25 cellular contexts compared by ENCODE assay signal in the genomic region with DNA sequence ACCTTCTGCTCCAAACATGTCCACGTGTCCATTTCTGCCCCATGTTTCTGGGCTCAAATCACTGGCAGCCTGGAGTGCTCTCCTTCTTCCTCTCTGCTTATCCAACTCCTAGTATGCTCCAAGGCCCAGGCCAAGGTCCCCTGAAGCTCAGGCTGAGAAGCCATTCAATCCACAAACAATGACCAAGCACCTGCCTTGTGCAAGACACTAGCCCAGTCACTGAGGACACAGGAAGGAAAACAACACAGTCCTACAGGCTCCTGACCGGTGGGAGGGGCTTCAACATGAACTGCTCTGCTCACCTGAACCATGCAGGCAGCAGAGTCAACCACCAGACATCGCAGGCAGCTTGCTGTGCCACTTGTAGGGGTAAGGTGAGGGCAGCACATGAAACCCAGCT.
DNase-seq lines count a peak whose midpoint lies in the region; ATAC-seq, FAIRE-seq and TF ChIP-seq lines count a peak whose summit lies in the region.
"Had no signal": no experiment of that assay in that cellular context is flagged by ENCODE, and none has a peak within 500 bp of the region (broad histone marks: within the 10 kb centered on the region; RNA-seq: fewer than 3 reads in every experiment).

No MANE protein-coding gene starts in this region.

- TF ChIP-seq POLR2A in gastroesophageal sphincter (IDR thresholded peaks at IDR 0.05) (no peak), uterus (IDR thresholded peaks at IDR 0.05) (no peak)

- no peak for DNase-seq in right atrium auricular region (ENCODE audit: low spot score)
- DNase-seq in Right ventricle myocardium inferior (ENCODE audit: missing footprints) = no peak
- no peak for DNase-seq in progenitor cell of endocrine pancreas (ENCODE audit: low spot score, unreplicated experiment)
- DNase-seq in uterus = peak in 1 of 2 donors; percentile 19
- DNase-seq in kidney = no peak
- DNase-seq in ecto neural progenitor cell (ENCODE audit: low spot score) = no peak
- DNase-seq: ACHN; activated naive CD4-positive, alpha-beta T cell treated with Interleukin-2 at 50 U/mL for 16 hours; aorta; C1 segment of cervical spinal cord; GOT3; left lung; NCI-H1417 treated with DMSO at 0.1 percent for 48 hours; NCI-H2171; NCI-H69; SJCRH30; stimulated activated CD4-positive, alpha-beta T cell treated with anti-CD3 and anti-CD28 coated beads, Interleukin-1b, Interleukin-23, amount 100 ng/mL, for 48 hours; stimulated activated naive CD4-positive, alpha-beta T cell treated with Interleukin-2 at 50 U/mL for 16 hours; T-helper 2 cell had no signal

- H3K9me3 Mint-ChIP-seq in progenitor cell of endocrine pancreas (ENCODE audit: low read depth) = no peaks in the 10 kb centered on the region

- H3K36me3 Mint-ChIP-seq in progenitor cell of endocrine pancreas (ENCODE audit: insufficient read depth) = peaks cover 7% of the 10 kb centered on the region

- H3K4me1 Mint-ChIP-seq in progenitor cell of endocrine pancreas (ENCODE audit: low read depth) = peaks cover 17% of the 10 kb centered on the region

- ATAC-seq in Right ventricle myocardium inferior (no peak), gastroesophageal sphincter (no peak), HG03135 (IDR thresholded peaks at IDR 0.05; ENCODE audit: unreplicated experiment) (no peak)
- ATAC-seq: left lung, sciatic nerve had no signal

- H3K4me3 ChIP-seq in right atrium auricular region (no peak overlapping the region), gastroesophageal sphincter (no peak overlapping the region), uterus (no peak overlapping the region), kidney (ENCODE audit: low read length in 2 of 2) (no peak overlapping the region)
- H3K4me3 ChIP-seq: coronary artery, left lung, SJCRH30 had no signal

- no peak for FAIRE-seq in kidney (lab: Jason Lieb, UNC)
- FAIRE-seq: frontal cortex had no signal

- peaks cover 0 to 98% of the 10 kb centered on the region in 2 donors for H3K4me1 ChIP-seq in right atrium auricular region
- peaks cover 46 to 100% (median 79%) of the 10 kb centered on the region in 3 donors for H3K4me1 ChIP-seq in gastroesophageal sphincter
- H3K4me1 ChIP-seq in uterus = peaks cover 22 to 32% of the 10 kb centered on the region in 2 donors
- H3K4me1 ChIP-seq in kidney (ENCODE audit: control insufficient read depth in 1 of 2, insufficient read depth in 1 of 2, low read depth in 1 of 2, low read length in 2 of 2) = peaks cover 5 to 29% of the 10 kb centered on the region in 2 donors

- H3K27ac Mint-ChIP-seq in progenitor cell of endocrine pancreas = peak overlapping the region; percentile 9

- intact Hi-C loops in Right ventricle myocardium inferior (cut with DNase I) = no loop called here
- intact Hi-C loops in uterus (cut with DNase I; ENCODE audit: low total_unique reads) = no loop called here
- intact Hi-C loops in kidney (cut with DNase I) = no loop called here

- H3K27me3 ChIP-seq in right atrium auricular region (no peaks in the 10 kb centered on the region), gastroesophageal sphincter (no peaks in the 10 kb centered on the region), uterus (no peaks in the 10 kb centered on the region)
- H3K27me3 ChIP-seq: left lung, SJCRH30 had no signal

- H3K9me3 ChIP-seq in right atrium auricular region (no peaks in the 10 kb centered on the region), gastroesophageal sphincter (no peaks in the 10 kb centered on the region), uterus (no peaks in the 10 kb centered on the region), kidney (ENCODE audit: control insufficient read depth in 1 of 2, low read length in 2 of 2) (no peaks in the 10 kb centered on the region)
- H3K9me3 ChIP-seq: left lung, SJCRH30 had no signal

- no peaks in the 10 kb centered on the region for H3K36me3 ChIP-seq in right atrium auricular region
- H3K36me3 ChIP-seq in gastroesophageal sphincter = no peaks in the 10 kb centered on the region
- no peaks in the 10 kb centered on the region for H3K36me3 ChIP-seq in uterus
- no peaks in the 10 kb centered on the region for H3K36me3 ChIP-seq in kidney (ENCODE audit: control insufficient read depth in 1 of 2, insufficient read depth in 2 of 2, low read length in 2 of 2)
- H3K36me3 ChIP-seq: left lung had no signal

- WGBS in gastroesophageal sphincter (ENCODE audit: low coverage in 1 of 2), 2 donors = 85 to 100% methylated on average over 2 to 3 of the region's 3 CpGs

- peak overlapping the region; percentile 70 to 88 for H3K27ac ChIP-seq in right atrium auricular region
- H3K27ac ChIP-seq in gastroesophageal sphincter = peak overlapping the region; percentile 87 to 98 (median 90)
- peak overlapping the region; percentile 80 to 81 for H3K27ac ChIP-seq in uterus
- peak overlapping the region in 1 of 2 donors; percentile 10 for H3K27ac ChIP-seq in kidney (ENCODE audit: low read depth in 2 of 2, low read length in 2 of 2)
- H3K27ac ChIP-seq: SJCRH30, VCaP had no signal

- H3K9ac ChIP-seq in kidney (ENCODE audit: low read length in 2 of 2) = no peak overlapping the region

- TF ChIP-seq EP300 in gastroesophageal sphincter (IDR thresholded peaks at IDR 0.05) = no peak

- no peak for TF ChIP-seq CTCF in right atrium auricular region (IDR thresholded peaks at IDR 0.05)
- no peak for TF ChIP-seq CTCF in gastroesophageal sphincter (IDR thresholded peaks at IDR 0.05)
- TF ChIP-seq CTCF in progenitor cell of endocrine pancreas (IDR thresholded peaks at IDR 0.05; ENCODE audit: unreplicated experiment) = no peak
- no peak for TF ChIP-seq CTCF in uterus (IDR thresholded peaks at IDR 0.05)
- no peak for TF ChIP-seq CTCF in kidney (IDR thresholded peaks at IDR 0.05; ENCODE audit: borderline replicate concordance, extremely low read depth, insufficient read depth)

- peak overlapping the region; percentile 20 for H3K4me3 Mint-ChIP-seq in progenitor cell of endocrine pancreas (ENCODE audit: low read depth)

- no peaks in the 10 kb centered on the region for H3K27me3 Mint-ChIP-seq in progenitor cell of endocrine pancreas
